In genomic region chr14:23022849-23023499, GRCh38 we compare ENCODE assay signal across 18 cellular contexts. TPM values are rescaled to one million over a fixed set of nuclear protein-coding genes. Genes with fewer than 3 reads are reported as not detected.
DNase-seq lines count a peak whose midpoint lies in the region; ATAC-seq and TF ChIP-seq lines count a peak whose summit lies in the region.
"Had no signal": no experiment of that assay in that cellular context is flagged by ENCODE, and none has a peak within 500 bp of the region (broad histone marks: within the 10 kb centered on the region; RNA-seq: fewer than 3 reads in every experiment).

No MANE protein-coding gene starts in this region.

- H3K27me3 Mint-ChIP-seq in activated T-cell treated with anti-CD3 and anti-CD28 coated beads, Interleukin-2, amount 50 U/mL, for 4 hours (ENCODE audit: low read depth): no peaks in the 10 kb centered on the region
- H3K27me3 Mint-ChIP-seq: CD8-positive, alpha-beta memory T cell; effector memory CD8-positive, alpha-beta T cell had no signal

- no peaks in the 10 kb centered on the region for H3K9me3 Mint-ChIP-seq in activated T-cell treated with anti-CD3 and anti-CD28 coated beads, Interleukin-2, amount 50 U/mL, for 4 hours
- H3K9me3 Mint-ChIP-seq: CD8-positive, alpha-beta memory T cell; effector memory CD8-positive, alpha-beta T cell had no signal

- H3K36me3 ChIP-seq in WERI-Rb-1: peaks cover 13% of the 10 kb centered on the region
- H3K36me3 ChIP-seq in mesodermal cell (ENCODE audit: control insufficient read depth, insufficient read depth, low read length): peaks cover 54% of the 10 kb centered on the region
- H3K36me3 ChIP-seq: uterus had no signal

- ATAC-seq in activated T-cell treated with anti-CD3 and anti-CD28 coated beads, Interleukin-2, amount 50 U/mL, for 4 hours: peak in 1 of 2 donors; percentile 32
- no peak for ATAC-seq in GM18867 (IDR thresholded peaks at IDR 0.05; ENCODE audit: unreplicated experiment)
- ATAC-seq: effector memory CD8-positive, alpha-beta T cell; right cardiac atrium had no signal

- peaks cover 27% of the 10 kb centered on the region for H3K36me3 Mint-ChIP-seq in activated T-cell treated with anti-CD3 and anti-CD28 coated beads, Interleukin-2, amount 50 U/mL, for 4 hours (ENCODE audit: insufficient read depth)

- TF ChIP-seq CTCF in WERI-Rb-1 (IDR thresholded peaks at IDR 0.05; ENCODE audit: low read depth, low read length): no peak

- no peaks in the 10 kb centered on the region for H3K27me3 ChIP-seq in WERI-Rb-1 (ENCODE audit: insufficient read depth, low read depth, severe bottlenecking)
- H3K27me3 ChIP-seq: uterus had no signal

- H3K4me1 ChIP-seq in mesodermal cell (ENCODE audit: control insufficient read depth, insufficient read depth, low read length, poor library complexity, severe bottlenecking): peaks cover 17% of the 10 kb centered on the region
- H3K4me1 ChIP-seq: uterus had no signal

- H3K27ac ChIP-seq in WERI-Rb-1 (peak overlapping the region; percentile 93), mesodermal cell (ENCODE audit: low read depth, low read length, severe bottlenecking) (peak overlapping the region; percentile 16)
- H3K27ac ChIP-seq: uterus had no signal

- 78 to 83% methylated on average over 3 to 4 of the region's 6 CpGs for WGBS in mesodermal cell (ENCODE audit: insufficient coverage in 2 of 2), 2 experiments

- H3K9me3 ChIP-seq in WERI-Rb-1 (ENCODE audit: severe bottlenecking) (no peaks in the 10 kb centered on the region), mesodermal cell (ENCODE audit: control insufficient read depth, low read length) (no peaks in the 10 kb centered on the region)
- H3K9me3 ChIP-seq: uterus had no signal

- H3K4me3 Mint-ChIP-seq in activated T-cell treated with anti-CD3 and anti-CD28 coated beads, Interleukin-2, amount 50 U/mL, for 4 hours: peak overlapping the region; percentile 9
- H3K4me3 Mint-ChIP-seq: CD8-positive, alpha-beta memory T cell; effector memory CD8-positive, alpha-beta T cell had no signal

- no peak for DNase-seq in activated T-cell treated with anti-CD3 and anti-CD28 coated beads, Interleukin-2, amount 50 U/mL, for 4 hours
- DNase-seq in activated T-cell treated with anti-CD3 and anti-CD28 coated beads for 4 hours: no peak
- DNase-seq in WERI-Rb-1: peak; percentile 81
- no peak for DNase-seq in occipital lobe (lab: John Stamatoyannopoulos, UW)
- DNase-seq: activated CD4-positive, CD25-positive, alpha-beta regulatory T cell treated with anti-CD3 and anti-CD28 coated beads, Interleukin-2, amount 50 U/mL, for 72 hours; amniotic stem cell; CD8-positive, alpha-beta memory T cell; effector memory CD8-positive, alpha-beta T cell; EL; kidney; NCI-H1436 treated with DMSO at 0.1 percent for 48 hours; right cardiac atrium; T-helper 9 cell; uterus had no signal

- H3K4me1 Mint-ChIP-seq in activated T-cell treated with anti-CD3 and anti-CD28 coated beads, Interleukin-2, amount 50 U/mL, for 4 hours (ENCODE audit: low read depth): peaks cover 47% of the 10 kb centered on the region

- H3K4me3 ChIP-seq in WERI-Rb-1 (ENCODE audit: low read depth, low read length) (no peak overlapping the region), mesodermal cell (ENCODE audit: extremely low read depth, insufficient read depth, low read length, poor library complexity, severe bottlenecking) (no peak overlapping the region)
- H3K4me3 ChIP-seq: uterus had no signal

RNA-seq across cellular contexts. Expression of gene PSMB5, which starts 11.7 kb away (rescaled TPM):
- total RNA-seq in activated T-cell treated with anti-CD3 and anti-CD28 coated beads, Interleukin-2, amount 50 U/mL, for 4 hours: 100 to 1,000 TPM; 220 to 231 (median 227) TPM
- polyA plus RNA-seq in mesodermal cell (2013, experiment 1 of 2): 205 TPM
- polyA plus RNA-seq in mesodermal cell (2013, experiment 2 of 2): 202 TPM
- total RNA-seq in occipital lobe: 149 TPM

RNA-seq across cellular contexts. Expression of gene C14orf93, which starts 13.0 kb away (rescaled TPM):
- 1 to 10 TPM; 3.6 to 5.4 (median 5.1) TPM for total RNA-seq in activated T-cell treated with anti-CD3 and anti-CD28 coated beads, Interleukin-2, amount 50 U/mL, for 4 hours
- 10.8 TPM for polyA plus RNA-seq in mesodermal cell (2013, experiment 1 of 2)
- polyA plus RNA-seq in mesodermal cell (2013, experiment 2 of 2): 11.3 TPM
- 5.5 TPM for total RNA-seq in occipital lobe

RNA-seq across cellular contexts. Expression of gene PSMB11, which starts 19.0 kb away (rescaled TPM):
- not detected for total RNA-seq in activated T-cell treated with anti-CD3 and anti-CD28 coated beads, Interleukin-2, amount 50 U/mL, for 4 hours
- polyA plus RNA-seq in mesodermal cell (2013, experiment 1 of 2): not detected
- not detected for polyA plus RNA-seq in mesodermal cell (2013, experiment 2 of 2)
- total RNA-seq in occipital lobe: not detected
- total RNA-seq: CD8-positive, alpha-beta memory T cell; kidney; M059J; mesenteric fat pad; right cardiac atrium; uterus had no signal
- polyA plus RNA-seq: CD8-positive, alpha-beta memory T cell; right cardiac atrium had no signal

RNA-seq across cellular contexts. Expression of gene CDH24, which starts 34.3 kb away (rescaled TPM):
- under 1 TPM; 0.51 to 0.87 (median 0.65) TPM for total RNA-seq in activated T-cell treated with anti-CD3 and anti-CD28 coated beads, Interleukin-2, amount 50 U/mL, for 4 hours
- 25.6 TPM for polyA plus RNA-seq in mesodermal cell (2013, experiment 1 of 2)
- 20.5 TPM for polyA plus RNA-seq in mesodermal cell (2013, experiment 2 of 2)
- 10.3 TPM for total RNA-seq in occipital lobe

RNA-seq across cellular contexts. Expression of gene AJUBA, which starts 40.6 kb away (rescaled TPM):
- total RNA-seq in activated T-cell treated with anti-CD3 and anti-CD28 coated beads, Interleukin-2, amount 50 U/mL, for 4 hours: 1 to 10 TPM; 2.0 to 3.8 (median 2.6) TPM
- polyA plus RNA-seq in mesodermal cell (2013, experiment 1 of 2): 28.9 TPM
- polyA plus RNA-seq in mesodermal cell (2013, experiment 2 of 2): 32.1 TPM
- 8.1 TPM for total RNA-seq in occipital lobe
